Comparison of ENCODE assay signal across 23 cellular contexts in genomic region chr9:94728719-94729118, GRCh38. TPM values are rescaled to one million over a fixed set of nuclear protein-coding genes. Genes with fewer than 3 reads are reported as not detected.
DNase-seq lines count a peak whose midpoint lies in the region; ATAC-seq, FAIRE-seq and TF ChIP-seq lines count a peak whose summit lies in the region.
"Had no signal": no experiment of that assay in that cellular context is flagged by ENCODE, and none has a peak within 500 bp of the region (broad histone marks: within the 10 kb centered on the region; RNA-seq: fewer than 3 reads in every experiment).

No MANE protein-coding gene starts in this region.

- no peak for TF ChIP-seq POLR2A in A549 (IDR thresholded peaks at IDR 0.05; ENCODE audit: low read length)

- no peaks in the 10 kb centered on the region for H4K20me1 ChIP-seq in PC-3 (ENCODE audit: low read length)

- TF ChIP-seq CTCF in A549 (IDR thresholded peaks at IDR 0.05), result no peak
- no peak for TF ChIP-seq CTCF in liver (IDR thresholded peaks at IDR 0.05; ENCODE audit: low read depth, low read length, missing input control)
- no peak for TF ChIP-seq CTCF in nephron progenitor cell (IDR thresholded peaks at IDR 0.05)
- TF ChIP-seq CTCF in PC-3 (conservative IDR thresholded peaks at IDR 0.05; ENCODE audit: low read depth, low read length), result no peak

- no peaks in the 10 kb centered on the region for H3K36me3 ChIP-seq in CD4-positive, alpha-beta memory T cell (ENCODE audit: insufficient read depth, low read length)
- H3K36me3 ChIP-seq in liver (ENCODE audit: control insufficient read depth in 4 of 4, insufficient read depth in 3 of 4, low read depth in 1 of 4, low read length in 3 of 4), result no peaks in the 10 kb centered on the region
- H3K36me3 ChIP-seq in PC-3 (ENCODE audit: low read depth, low read length), result no peaks in the 10 kb centered on the region

- no peak for TF ChIP-seq EP300 in A549 (IDR thresholded peaks at IDR 0.05)

- no peaks in the 10 kb centered on the region for H3K9me2 ChIP-seq in PC-3 (replicated peaks; ENCODE audit: low read length)

- H3K4me3 Mint-ChIP-seq in CD4-positive, alpha-beta memory T cell, result no peak overlapping the region
- peak overlapping the region; percentile 31 for H3K4me3 Mint-ChIP-seq in nephron progenitor cell

- TF ChIP-seq RAD21 in A549 (conservative IDR thresholded peaks at IDR 0.05 in 1 of 2, IDR thresholded peaks at IDR 0.05 in 1 of 2) (no peak), liver (IDR thresholded peaks at IDR 0.05) (no peak)

- no peaks in the 10 kb centered on the region for H3K9me3 Mint-ChIP-seq in CD4-positive, alpha-beta memory T cell
- no peaks in the 10 kb centered on the region for H3K9me3 Mint-ChIP-seq in nephron progenitor cell

- no peaks in the 10 kb centered on the region for H3F3A ChIP-seq in PC-3 (ENCODE audit: low read length, unreplicated experiment)

- DNase-seq in A549 (ENCODE audit: low read depth in 1 of 2, low spot score in 1 of 2) (no peak), nephron progenitor cell (no peak), NCI-H1048 (lab: John Stamatoyannopoulos, UW) (no peak), PC-3 (no peak)
- no peak for DNase-seq in CD4-positive, alpha-beta memory T cell
- DNase-seq: DMS153; DND-41; Kasumi-1; NCI-H2029 treated with DMSO at 0.1 percent for 48 hours; NCI-H446 treated with DMSO at 0.1 percent for 48 hours; NCI-H526; NCI-H82; NK-92 treated with Interleukin-12 subunit alpha and Interleukin-12 subunit beta, amount 100 ng/mL, for 24 hours; PC-9 had no signal

- H2AFZ ChIP-seq in PC-3 (ENCODE audit: low read length), result no peak overlapping the region
- H2AFZ ChIP-seq: PC-9 had no signal

- H3K9ac ChIP-seq in liver (ENCODE audit: low read depth in 1 of 2, low read length in 2 of 2) (no peak overlapping the region), PC-3 (ENCODE audit: low read length) (no peak overlapping the region)

- peaks cover 12 to 24% (median 17%) of the 10 kb centered on the region in 4 donors for H3K4me1 Mint-ChIP-seq in CD4-positive, alpha-beta memory T cell
- H3K4me1 Mint-ChIP-seq in nephron progenitor cell, result peaks cover 21% of the 10 kb centered on the region

- 86% methylated on average over 6 of the region's 6 CpGs for WGBS in A549 (ENCODE audit: missing lambda C conversion rate)
- 83% methylated on average over 6 of the region's 6 CpGs for WGBS in liver

- BruUV-seq in PC-3 (replicated peaks; lab: Mats Ljungman, UMichigan), result no TSS peak

- H3K79me2 ChIP-seq in PC-3 (ENCODE audit: low read length), result peaks cover 31% of the 10 kb centered on the region

- no peaks in the 10 kb centered on the region for H3K27me3 Mint-ChIP-seq in CD4-positive, alpha-beta memory T cell
- H3K27me3 Mint-ChIP-seq in nephron progenitor cell (ENCODE audit: low read depth, poor library complexity), result peaks cover 11% of the 10 kb centered on the region

- peaks cover 9% of the 10 kb centered on the region for H3K4me1 ChIP-seq in A549
- H3K4me1 ChIP-seq in CD4-positive, alpha-beta memory T cell (ENCODE audit: insufficient read depth, low read length), result peaks cover 13% of the 10 kb centered on the region
- peaks cover 3 to 15% (median 6%) of the 10 kb centered on the region in 4 donors for H3K4me1 ChIP-seq in liver (ENCODE audit: control insufficient read depth in 4 of 4, insufficient read depth in 4 of 4, low read length in 3 of 4)
- H3K4me1 ChIP-seq in PC-3 (ENCODE audit: insufficient read depth, low read length), result peaks cover 7% of the 10 kb centered on the region

- no peak overlapping the region for H3K4me2 ChIP-seq in A549
- H3K4me2 ChIP-seq in PC-3 (ENCODE audit: low read length), result no peak overlapping the region

- peak overlapping the region in 4 of 7 donors; percentile 31 to 54 (median 34) for H3K27ac Mint-ChIP-seq in CD4-positive, alpha-beta memory T cell
- H3K27ac Mint-ChIP-seq in nephron progenitor cell, result no peak overlapping the region

- CTCF ChIA-PET in A549 (lab: Yijun Ruan, JAX), result interaction anchor here (1.1 kb wide), 1 partner anchor 10 kb away, joined by 3 read pairs; no protein-coding TSS in a partner anchor
- CTCF ChIA-PET in CD4-positive, alpha-beta memory T cell (lab: Charles Lee; ENCODE audit: partially characterized antibody), result no interaction called here
- CTCF ChIA-PET in PC-3 (lab: Charles Lee), result no interaction called here

- intact Hi-C loops in CD4-positive, alpha-beta memory T cell (cut with micrococcal nuclease), result loop anchor here (5.0 kb wide), 2 partner anchors 229 to 1689 kb away; partner anchors contain the start of gene ZNF367
- intact Hi-C loops in PC-3 (cut with micrococcal nuclease), result loop anchor here (10.0 kb wide), 1 partner anchor 444 kb away; no protein-coding TSS in a partner anchor

- ATAC-seq in A549 (no peak), GM18870 (IDR thresholded peaks at IDR 0.05; ENCODE audit: unreplicated experiment) (no peak), PC-3 (no peak)
- ATAC-seq: HCT116, Right ventricle myocardium inferior had no signal

- H3K27me3 ChIP-seq in CD4-positive, alpha-beta memory T cell (ENCODE audit: insufficient read depth, low read length), result no peaks in the 10 kb centered on the region
- no peaks in the 10 kb centered on the region for H3K27me3 ChIP-seq in liver (ENCODE audit: control insufficient read depth in 4 of 4, insufficient read depth in 4 of 4, low read length in 3 of 4)
- no peaks in the 10 kb centered on the region for H3K27me3 ChIP-seq in PC-3 (ENCODE audit: low read length)
- H3K27me3 ChIP-seq: SJSA1 had no signal

- POLR2A ChIA-PET in A549 (lab: Yijun Ruan, JAX) (no interaction called here), PC-3 (lab: Charles Lee; ENCODE audit: unreplicated experiment) (no interaction called here)
- POLR2A ChIA-PET in CD4-positive, alpha-beta memory T cell (lab: Charles Lee; ENCODE audit: partially characterized antibody), result no interaction called here

- no peak for FAIRE-seq in A549 (lab: Jason Lieb, UNC)
- FAIRE-seq: GM12892, GM19239 had no signal

- H3K9me3 ChIP-seq in A549, result no peaks in the 10 kb centered on the region
- no peaks in the 10 kb centered on the region for H3K9me3 ChIP-seq in CD4-positive, alpha-beta memory T cell (ENCODE audit: control insufficient read depth in 1 of 2, low read length in 2 of 2)
- H3K9me3 ChIP-seq in liver (ENCODE audit: control insufficient read depth in 4 of 4, low read length in 3 of 4), result no peaks in the 10 kb centered on the region
- H3K9me3 ChIP-seq in PC-3 (ENCODE audit: low read length), result no peaks in the 10 kb centered on the region
- H3K9me3 ChIP-seq: SJSA1 had no signal

- no peak overlapping the region for H3K4me3 ChIP-seq in A549
- no peak overlapping the region for H3K4me3 ChIP-seq in CD4-positive, alpha-beta memory T cell (ENCODE audit: low read length in 2 of 2)
- no peak overlapping the region for H3K4me3 ChIP-seq in liver (ENCODE audit: low read depth in 1 of 3, low read length in 3 of 3)
- H3K4me3 ChIP-seq in PC-3 (ENCODE audit: low read length), result no peak overlapping the region
- H3K4me3 ChIP-seq: PC-9, SJSA1 had no signal

- H3K36me3 Mint-ChIP-seq in CD4-positive, alpha-beta memory T cell, result peaks cover 0 to 8% of the 10 kb centered on the region in 2 donors
- no peaks in the 10 kb centered on the region for H3K36me3 Mint-ChIP-seq in nephron progenitor cell (ENCODE audit: low read depth)

- H3K27ac ChIP-seq in A549 (no peak overlapping the region), liver (ENCODE audit: low read depth in 1 of 2, low read length in 2 of 2) (no peak overlapping the region), PC-3 (ENCODE audit: low read length) (no peak overlapping the region)
- no peak overlapping the region for H3K27ac ChIP-seq in CD4-positive, alpha-beta memory T cell (ENCODE audit: low read depth, low read length)
- H3K27ac ChIP-seq: C4-2B, HL-60, PC-9, SJSA1 had no signal

TF ChIP-seq in A549, 52 proteins besides CTCF, POLR2A, EP300 and RAD21:
- peak; percentile 88 for TF ChIP-seq MAFK (IDR thresholded peaks at IDR 0.05; ENCODE audit: partially characterized antibody)
- TF ChIP-seq HOXA7 (CRISPR knock-in tag; IDR thresholded peaks at IDR 0.05), result no peak
TF ChIP-seq in A549: peak in this region for 1.

TF ChIP-seq in liver, 16 proteins besides CTCF, POLR2A, EP300 and RAD21:
- TF ChIP-seq FOXA1 (IDR thresholded peaks at IDR 0.05), result no peak
- peak; percentile 36 for TF ChIP-seq NR2F2 (IDR thresholded peaks at IDR 0.05)
- TF ChIP-seq RXRA (IDR thresholded peaks at IDR 0.05), result no peak
- TF ChIP-seq EGR1 (IDR thresholded peaks at IDR 0.05; ENCODE audit: low read depth in 2 of 2), result no peak

RNA-seq across cellular contexts. Expression of gene AOPEP, which starts 2.2 kb away (rescaled TPM):
- polyA plus RNA-seq in A549 (2011; rRNA removed) (229 and 266 TPM in 2 replicates), A549 (2017; fragmentation: RNase III; extraction: RNeasy Plus Mini Kit Qiagen cat#74134 plus additional on column Dnase treatment) (201 to 238 TPM (median 226 TPM) in 3 replicates), liver (10 to 100 TPM; 24.1 to 45.4 TPM)
- 289 and 302 TPM in 2 replicates for polyA plus RNA-seq in A549 (2012; cell fraction: cytosol; rRNA removed)
- polyA plus RNA-seq in A549 (2012; cell fraction: nucleus; rRNA removed), result 133 and 164 TPM in 2 replicates
- 295 and 303 TPM in 2 replicates for polyA minus RNA-seq in A549 (2011; rRNA and poly(A)+ RNA removed)
- total RNA-seq in CD4-positive, alpha-beta memory T cell, result 10 to 100 TPM; 11.6 to 11.7 TPM
- 1 to 10 TPM; 3.1 to 3.6 TPM for polyA plus RNA-seq in CD4-positive, alpha-beta memory T cell
- total RNA-seq in liver (10 to 100 TPM; 22.2 to 77.1 TPM), PC-3 (2014; rRNA removed) (23.1 and 28.7 TPM in 2 replicates)
